Comparison of ENCODE assay signal across 8 cellular contexts in the genomic region with DNA sequence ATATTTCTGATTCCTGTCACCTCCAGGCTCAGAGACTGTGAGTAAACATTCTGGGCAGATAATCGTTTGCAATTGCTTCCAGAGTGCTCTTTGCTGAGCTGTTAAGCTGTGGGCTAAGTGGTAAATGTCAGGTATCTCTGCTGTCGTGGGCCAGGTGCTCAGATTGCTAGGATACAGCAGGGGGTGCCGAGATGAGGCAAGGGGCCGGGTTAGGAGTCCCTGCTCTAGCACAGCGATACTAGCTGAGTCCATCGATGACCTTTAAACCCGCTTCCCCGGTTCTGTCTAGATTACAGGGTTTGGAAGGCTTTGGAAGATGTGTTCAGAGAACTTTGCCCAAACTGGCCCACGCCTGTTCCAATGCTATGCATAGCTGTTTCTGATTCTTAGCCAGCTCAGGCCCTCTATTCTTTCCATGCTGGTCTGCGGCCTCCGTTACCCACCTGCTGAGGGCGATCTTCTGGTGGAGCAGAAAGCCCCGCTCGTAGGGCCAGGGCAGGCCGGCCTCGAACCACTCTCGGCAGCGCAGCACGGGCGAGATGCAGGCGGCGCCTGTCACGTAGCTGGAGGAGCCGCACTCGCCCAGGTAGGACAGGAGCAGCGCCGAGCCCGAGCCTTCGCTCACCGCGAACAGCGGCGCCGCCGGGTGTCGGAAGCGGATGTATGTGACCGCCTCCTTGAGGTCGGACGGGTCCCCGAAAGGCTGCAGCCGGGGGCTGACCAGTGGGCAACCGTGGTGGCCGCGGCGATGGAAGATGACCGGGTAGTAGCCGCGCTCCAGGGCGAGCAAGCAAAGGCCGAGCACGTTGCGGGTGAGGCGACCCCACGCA. TPM values are rescaled to one million over a fixed set of nuclear protein-coding genes. Genes with fewer than 3 reads are reported as not detected.
DNase-seq lines count a peak whose midpoint lies in the region; ATAC-seq and TF ChIP-seq lines count a peak whose summit lies in the region.

No MANE protein-coding gene starts in this region.

- peak overlapping the region; percentile 60 for H3K4me2 ChIP-seq in fibroblast of lung (ENCODE audit: extremely low read depth, insufficient read depth, low read length)

- no peaks in the 10 kb centered on the region for H3K27me3 Mint-ChIP-seq in activated CD8-positive, alpha-beta memory T cell treated with anti-CD3 and anti-CD28 coated beads, Interleukin-2, amount 10 ng/mL, durations not matched to agents 7 days and 5 days

- H2AFZ ChIP-seq in fibroblast of lung (ENCODE audit: low read length): no peak overlapping the region
- peak overlapping the region; percentile 83 for H2AFZ ChIP-seq in neuron (ENCODE audit: low read depth, low read length)

- CTCF ChIA-PET in AG04449 (lab: Yijun Ruan, JAX): interaction anchor here (2.4 to 15.4 kb wide), 6 partner anchors 9 to 198 kb away, joined by 7 to 222 read pairs (median 16); no protein-coding TSS in a partner anchor
- CTCF ChIA-PET in activated CD8-positive, alpha-beta memory T cell treated with anti-CD3 and anti-CD28 coated beads, Interleukin-2, amount 10 ng/mL, durations not matched to agents 7 days and 5 days (lab: Charles Lee): interaction anchor here (0.6 to 24.4 kb wide), 16 partner anchors 8 to 493 kb away, joined by 3 to 458 read pairs (median 4); a partner anchor contains a TSS

- no peaks in the 10 kb centered on the region for H4K20me1 ChIP-seq in fibroblast of lung (ENCODE audit: control insufficient read depth, extremely low read depth, insufficient read depth, low read length)

- POLR2A ChIA-PET in AG04449 (lab: Yijun Ruan, JAX): no interaction called here

- no peaks in the 10 kb centered on the region for H3K9me3 Mint-ChIP-seq in activated CD8-positive, alpha-beta memory T cell treated with anti-CD3 and anti-CD28 coated beads, Interleukin-2, amount 10 ng/mL, durations not matched to agents 7 days and 5 days (ENCODE audit: low read depth)

- H3K36me3 ChIP-seq in fibroblast of lung (ENCODE audit: control insufficient read depth, insufficient read depth, low read length) (peaks cover 2% of the 10 kb centered on the region), neuron (ENCODE audit: insufficient read depth, low read length) (peaks cover 8% of the 10 kb centered on the region)

- H3K27ac ChIP-seq in fibroblast of lung (ENCODE audit: insufficient read depth, low read length): no peak overlapping the region

- TF ChIP-seq CTCF in AG04449 (IDR thresholded peaks at IDR 0.05; ENCODE audit: insufficient read depth, low read length, missing control alignments) (no peak), GM20000 (IDR thresholded peaks at IDR 0.05; ENCODE audit: extremely low read depth, missing control alignments) (no peak), fibroblast of lung (conservative IDR thresholded peaks at IDR 0.05 in 1 of 2, IDR thresholded peaks at IDR 0.05 in 1 of 2; ENCODE audit: low read depth in 1 of 2, low read length in 2 of 2) (no peak)

- peak overlapping the region; percentile 56 for H3K4me3 ChIP-seq in AG04449 (ENCODE audit: low read depth, low read length)
- H3K4me3 ChIP-seq in fibroblast of lung (replicated peaks in 1 of 4; ENCODE audit: control extremely low read depth in 1 of 4, insufficient read depth in 1 of 4, low read depth in 3 of 4, low read length in 4 of 4): peak overlapping the region; percentile 1 to 59 (median 32)
- H3K4me3 ChIP-seq in neuron (ENCODE audit: low read length): peak overlapping the region; percentile 84

- H3K4me1 ChIP-seq in fibroblast of lung (ENCODE audit: control insufficient read depth, extremely low read depth, insufficient read depth, low read length) (peaks cover 4% of the 10 kb centered on the region), neuron (ENCODE audit: insufficient read depth, low read length) (peaks cover 8% of the 10 kb centered on the region)

- peaks cover 21% of the 10 kb centered on the region for H3K36me3 Mint-ChIP-seq in activated CD8-positive, alpha-beta memory T cell treated with anti-CD3 and anti-CD28 coated beads, Interleukin-2, amount 10 ng/mL, durations not matched to agents 7 days and 5 days

- H3K4me3 Mint-ChIP-seq in activated CD8-positive, alpha-beta memory T cell treated with anti-CD3 and anti-CD28 coated beads, Interleukin-2, amount 10 ng/mL, durations not matched to agents 7 days and 5 days: peak overlapping the region; percentile 95

- H3K4me1 Mint-ChIP-seq in activated CD8-positive, alpha-beta memory T cell treated with anti-CD3 and anti-CD28 coated beads, Interleukin-2, amount 10 ng/mL, durations not matched to agents 7 days and 5 days: peaks cover 46% of the 10 kb centered on the region

- H3K27ac Mint-ChIP-seq in activated CD8-positive, alpha-beta memory T cell treated with anti-CD3 and anti-CD28 coated beads, Interleukin-2, amount 10 ng/mL, durations not matched to agents 7 days and 5 days: peak overlapping the region; percentile 95

- H3K9ac ChIP-seq in fibroblast of lung (ENCODE audit: insufficient read depth, low read length): no peak overlapping the region

- peak; percentile 21 for ATAC-seq in activated CD8-positive, alpha-beta memory T cell treated with anti-CD3 and anti-CD28 coated beads, Interleukin-2, amount 10 ng/mL, durations not matched to agents 7 days and 5 days
- ATAC-seq in GM18861 (IDR thresholded peaks at IDR 0.05; ENCODE audit: unreplicated experiment): no peak

- H3K27me3 ChIP-seq in fibroblast of lung (ENCODE audit: control insufficient read depth, insufficient read depth, low read length) (no peaks in the 10 kb centered on the region), neuron (ENCODE audit: insufficient read depth, low read length) (no peaks in the 10 kb centered on the region)

- no peaks in the 10 kb centered on the region for H3K79me2 ChIP-seq in fibroblast of lung (ENCODE audit: control insufficient read depth, insufficient read depth, low read length)

- H3K9me3 ChIP-seq in fibroblast of lung (ENCODE audit: control insufficient read depth, insufficient read depth, low read depth, low read length): no peaks in the 10 kb centered on the region
- H3K9me3 ChIP-seq in neuron (ENCODE audit: low read length): no peaks in the 10 kb centered on the region

- no peak for DNase-seq in AG04449 (ENCODE audit: low read depth, low spot score)
- DNase-seq in GM20000 (ENCODE audit: low spot score): peak; percentile 74
- peak; percentile 35 for DNase-seq in NCI-H2227 (lab: John Stamatoyannopoulos, UW; ENCODE audit: unreplicated experiment)
- peak; percentile 81 for DNase-seq in activated CD8-positive, alpha-beta memory T cell treated with anti-CD3 and anti-CD28 coated beads, Interleukin-2, amount 10 ng/mL, durations not matched to agents 7 days and 5 days
- no peak for DNase-seq in fibroblast of lung (ENCODE audit: low read depth in 2 of 2)
- no peak for DNase-seq in nucleus accumbens (lab: John Stamatoyannopoulos, UW)

RNA-seq across cellular contexts. Expression of a gene that starts 1.0 kb away (rescaled TPM):
- 10 to 100 TPM; 20.0 to 20.3 TPM for total RNA-seq in activated CD8-positive, alpha-beta memory T cell treated with anti-CD3 and anti-CD28 coated beads, Interleukin-2, amount 10 ng/mL, durations not matched to agents 7 days and 5 days
- 5.6 and 11.9 TPM in 2 replicates for total RNA-seq in fibroblast of lung
- polyA plus RNA-seq in fibroblast of lung: 4.1 and 7.3 TPM in 2 replicates
- polyA plus RNA-seq in fibroblast of lung (2012): 4.3 and 8.5 TPM in 2 replicates
- 9.7 and 10.1 TPM in 2 replicates for polyA minus RNA-seq in fibroblast of lung (ENCODE audit: low replicate concordance)

RNA-seq across cellular contexts. Expression of a gene that starts 2.6 kb away (rescaled TPM):
- total RNA-seq in activated CD8-positive, alpha-beta memory T cell treated with anti-CD3 and anti-CD28 coated beads, Interleukin-2, amount 10 ng/mL, durations not matched to agents 7 days and 5 days: 100 to 1,000 TPM in 1 of 2 experiments, 10 to 100 TPM in 1; 97.0 to 131 TPM
- total RNA-seq in fibroblast of lung: 49.1 and 51.5 TPM in 2 replicates
- 11.1 and 14.8 TPM in 2 replicates for polyA plus RNA-seq in fibroblast of lung
- polyA plus RNA-seq in fibroblast of lung (2012): 24.0 and 30.9 TPM in 2 replicates
- polyA minus RNA-seq in fibroblast of lung (ENCODE audit: low replicate concordance): 9.3 and 10.9 TPM in 2 replicates

RNA-seq across cellular contexts. Expression of a gene that starts 23.6 kb away (rescaled TPM):
- total RNA-seq in activated CD8-positive, alpha-beta memory T cell treated with anti-CD3 and anti-CD28 coated beads, Interleukin-2, amount 10 ng/mL, durations not matched to agents 7 days and 5 days: 10 to 100 TPM; 69.5 to 79.5 TPM
- 20.1 and 22.9 TPM in 2 replicates for total RNA-seq in fibroblast of lung
- polyA plus RNA-seq in fibroblast of lung: 12.4 and 20.1 TPM in 2 replicates
- polyA plus RNA-seq in fibroblast of lung (2012): 13.0 and 21.2 TPM in 2 replicates
- 17.9 and 37.3 TPM in 2 replicates for polyA minus RNA-seq in fibroblast of lung (ENCODE audit: low replicate concordance)

RNA-seq across cellular contexts. Expression of a gene that starts 27.1 kb away (rescaled TPM):
- total RNA-seq in activated CD8-positive, alpha-beta memory T cell treated with anti-CD3 and anti-CD28 coated beads, Interleukin-2, amount 10 ng/mL, durations not matched to agents 7 days and 5 days: 10 to 100 TPM; 15.6 to 20.1 TPM
- 6.3 and 7.2 TPM in 2 replicates for total RNA-seq in fibroblast of lung
- 1.4 and 3.4 TPM in 2 replicates for polyA plus RNA-seq in fibroblast of lung
- polyA plus RNA-seq in fibroblast of lung (2012): 2.8 and 5.8 TPM in 2 replicates
- polyA minus RNA-seq in fibroblast of lung (ENCODE audit: low replicate concordance): 4.7 and 5.6 TPM in 2 replicates

RNA-seq across cellular contexts. Expression of a gene that starts 56.9 kb away (rescaled TPM):
- total RNA-seq in activated CD8-positive, alpha-beta memory T cell treated with anti-CD3 and anti-CD28 coated beads, Interleukin-2, amount 10 ng/mL, durations not matched to agents 7 days and 5 days: 1 to 10 TPM; 2.7 to 7.0 TPM
- 9.8 and 19.3 TPM in 2 replicates for total RNA-seq in fibroblast of lung
- polyA plus RNA-seq in fibroblast of lung: 7.0 and 8.0 TPM in 2 replicates
- polyA plus RNA-seq in fibroblast of lung (2012): 5.4 and 6.0 TPM in 2 replicates
- 22.0 and 38.2 TPM in 2 replicates for polyA minus RNA-seq in fibroblast of lung (ENCODE audit: low replicate concordance)

Comparison
In these comparisons a context has a peak if more than half of its experiments do, and no peak if none do; other contexts are left out.
1. DNase-seq: peak in GM20000 (single experiment), NCI-H2227 (single experiment) and activated CD8-positive, alpha-beta memory T cell treated with anti-CD3 and anti-CD28 coated beads, Interleukin-2, amount 10 ng/mL, durations not matched to agents 7 days and 5 days (single experiment); none in AG04449 (single experiment), fibroblast of lung (0 of 2) and nucleus accumbens (0 of 56).
2. H3K4me3 ChIP-seq: peak in every context shown above with its lines; median percentile 84 in neuron; 56 in AG04449; 32 in fibroblast of lung.